ENCODE assay signal across 1 cellular context in genomic region chr14:92605274-92605940, GRCh38.
TF ChIP-seq lines count a peak whose summit lies in the region.

No MANE protein-coding gene starts in this region.

TF ChIP-seq in GM12878, 131 proteins besides CTCF, POLR2A, EP300 and RAD21 (continued from another document):
- TF ChIP-seq ZNF24 (IDR thresholded peaks at IDR 0.05) (no peak), USF2 (IDR thresholded peaks at IDR 0.05; ENCODE audit: borderline replicate concordance, low read depth, low read length) (no peak), MTA3 (IDR thresholded peaks at IDR 0.05; ENCODE audit: borderline replicate concordance, low read length) (no peak)
- TF ChIP-seq, protein P1, sequence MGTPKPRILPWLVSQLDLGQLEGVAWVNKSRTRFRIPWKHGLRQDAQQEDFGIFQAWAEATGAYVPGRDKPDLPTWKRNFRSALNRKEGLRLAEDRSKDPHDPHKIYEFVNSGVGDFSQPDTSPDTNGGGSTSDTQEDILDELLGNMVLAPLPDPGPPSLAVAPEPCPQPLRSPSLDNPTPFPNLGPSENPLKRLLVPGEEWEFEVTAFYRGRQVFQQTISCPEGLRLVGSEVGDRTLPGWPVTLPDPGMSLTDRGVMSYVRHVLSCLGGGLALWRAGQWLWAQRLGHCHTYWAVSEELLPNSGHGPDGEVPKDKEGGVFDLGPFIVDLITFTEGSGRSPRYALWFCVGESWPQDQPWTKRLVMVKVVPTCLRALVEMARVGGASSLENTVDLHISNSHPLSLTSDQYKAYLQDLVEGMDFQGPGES (IDR thresholded peaks at IDR 0.05): no peak
- TF ChIP-seq, protein P2, sequence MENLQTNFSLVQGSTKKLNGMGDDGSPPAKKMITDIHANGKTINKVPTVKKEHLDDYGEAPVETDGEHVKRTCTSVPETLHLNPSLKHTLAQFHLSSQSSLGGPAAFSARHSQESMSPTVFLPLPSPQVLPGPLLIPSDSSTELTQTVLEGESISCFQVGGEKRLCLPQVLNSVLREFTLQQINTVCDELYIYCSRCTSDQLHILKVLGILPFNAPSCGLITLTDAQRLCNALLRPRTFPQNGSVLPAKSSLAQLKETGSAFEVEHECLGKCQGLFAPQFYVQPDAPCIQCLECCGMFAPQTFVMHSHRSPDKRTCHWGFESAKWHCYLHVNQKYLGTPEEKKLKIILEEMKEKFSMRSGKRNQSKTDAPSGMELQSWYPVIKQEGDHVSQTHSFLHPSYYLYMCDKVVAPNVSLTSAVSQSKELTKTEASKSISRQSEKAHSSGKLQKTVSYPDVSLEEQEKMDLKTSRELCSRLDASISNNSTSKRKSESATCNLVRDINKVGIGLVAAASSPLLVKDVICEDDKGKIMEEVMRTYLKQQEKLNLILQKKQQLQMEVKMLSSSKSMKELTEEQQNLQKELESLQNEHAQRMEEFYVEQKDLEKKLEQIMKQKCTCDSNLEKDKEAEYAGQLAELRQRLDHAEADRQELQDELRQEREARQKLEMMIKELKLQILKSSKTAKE (IDR thresholded peaks at IDR 0.05; ENCODE audit: low read depth, poor library complexity, severe bottlenecking): no peak
